1 cellular context compared by ENCODE assay signal in the genomic region with DNA sequence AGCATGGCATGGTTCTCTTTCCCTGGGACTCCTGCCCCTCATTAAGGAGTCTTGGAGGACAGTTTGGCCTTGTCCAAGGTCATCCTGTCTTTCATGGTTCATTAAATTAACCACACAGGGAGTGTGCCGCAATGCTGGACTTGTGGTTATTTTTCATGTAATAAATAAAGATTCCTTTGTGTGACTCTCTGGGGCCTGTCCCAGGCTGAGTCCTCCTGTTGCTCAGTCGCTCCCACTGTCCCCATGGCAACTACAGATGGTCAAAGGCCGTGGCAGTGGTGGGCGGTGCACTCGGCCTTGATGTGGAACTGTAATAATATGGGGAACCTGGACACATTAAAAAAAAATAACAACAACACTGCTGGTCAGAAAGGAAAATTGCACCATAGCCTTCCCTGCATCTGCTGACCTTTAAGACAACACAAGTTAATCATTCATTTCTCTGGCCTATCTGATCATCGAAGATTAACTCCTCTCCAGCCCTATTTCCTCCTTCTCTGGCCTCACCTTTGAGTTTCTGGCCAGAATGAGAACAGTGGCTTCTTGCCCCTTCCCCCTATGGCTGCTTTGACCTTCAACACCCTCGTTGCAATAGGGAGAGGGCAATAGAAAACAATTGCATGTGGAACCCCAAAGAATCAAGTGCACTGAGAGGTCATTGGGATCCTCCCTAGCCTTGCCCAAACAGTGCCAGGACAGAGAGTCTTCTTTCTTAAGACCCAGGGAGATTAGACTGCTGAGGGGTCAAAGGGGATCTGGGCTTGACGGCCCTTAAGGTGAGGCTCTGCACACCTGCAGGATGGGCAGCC.
TF ChIP-seq lines count a peak whose summit lies in the region.

No MANE protein-coding gene starts in this region.

TF ChIP-seq in HepG2, 621 proteins besides CTCF, POLR2A, EP300 and RAD21 (continued from another document and continues in another):
- TF ChIP-seq TRAFD1 (CRISPR knock-in tag; IDR thresholded peaks at IDR 0.05; ENCODE audit: borderline replicate concordance): no peak
- peak; percentile 95 for TF ChIP-seq RBM22 (optimal IDR thresholded peaks at IDR 0.05; ENCODE audit: low read length)
- TF ChIP-seq, protein P1, sequence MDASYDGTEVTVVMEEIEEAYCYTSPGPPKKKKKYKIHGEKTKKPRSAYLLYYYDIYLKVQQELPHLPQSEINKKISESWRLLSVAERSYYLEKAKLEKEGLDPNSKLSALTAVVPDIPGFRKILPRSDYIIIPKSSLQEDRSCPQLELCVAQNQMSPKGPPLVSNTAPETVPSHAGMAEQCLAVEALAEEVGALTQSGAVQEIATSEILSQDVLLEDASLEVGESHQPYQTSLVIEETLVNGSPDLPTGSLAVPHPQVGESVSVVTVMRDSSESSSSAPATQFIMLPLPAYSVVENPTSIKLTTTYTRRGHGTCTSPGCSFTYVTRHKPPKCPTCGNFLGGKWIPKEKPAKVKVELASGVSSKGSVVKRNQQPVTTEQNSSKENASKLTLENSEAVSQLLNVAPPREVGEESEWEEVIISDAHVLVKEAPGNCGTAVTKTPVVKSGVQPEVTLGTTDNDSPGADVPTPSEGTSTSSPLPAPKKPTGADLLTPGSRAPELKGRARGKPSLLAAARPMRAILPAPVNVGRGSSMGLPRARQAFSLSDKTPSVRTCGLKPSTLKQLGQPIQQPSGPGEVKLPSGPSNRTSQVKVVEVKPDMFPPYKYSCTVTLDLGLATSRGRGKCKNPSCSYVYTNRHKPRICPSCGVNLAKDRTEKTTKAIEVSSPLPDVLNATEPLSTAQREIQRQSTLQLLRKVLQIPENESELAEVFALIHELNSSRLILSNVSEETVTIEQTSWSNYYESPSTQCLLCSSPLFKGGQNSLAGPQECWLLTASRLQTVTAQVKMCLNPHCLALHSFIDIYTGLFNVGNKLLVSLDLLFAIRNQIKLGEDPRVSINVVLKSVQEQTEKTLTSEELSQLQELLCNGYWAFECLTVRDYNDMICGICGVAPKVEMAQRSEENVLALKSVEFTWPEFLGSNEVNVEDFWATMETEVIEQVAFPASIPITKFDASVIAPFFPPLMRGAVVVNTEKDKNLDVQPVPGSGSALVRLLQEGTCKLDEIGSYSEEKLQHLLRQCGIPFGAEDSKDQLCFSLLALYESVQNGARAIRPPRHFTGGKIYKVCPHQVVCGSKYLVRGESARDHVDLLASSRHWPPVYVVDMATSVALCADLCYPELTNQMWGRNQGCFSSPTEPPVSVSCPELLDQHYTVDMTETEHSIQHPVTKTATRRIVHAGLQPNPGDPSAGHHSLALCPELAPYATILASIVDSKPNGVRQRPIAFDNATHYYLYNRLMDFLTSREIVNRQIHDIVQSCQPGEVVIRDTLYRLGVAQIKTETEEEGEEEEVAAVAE (CRISPR knock-in tag; IDR thresholded peaks at IDR 0.05; ENCODE audit: borderline replicate concordance): 0 out of 2 replicates have a peak, but pooled peaks have one; percentile 67
- TF ChIP-seq, protein P2, sequence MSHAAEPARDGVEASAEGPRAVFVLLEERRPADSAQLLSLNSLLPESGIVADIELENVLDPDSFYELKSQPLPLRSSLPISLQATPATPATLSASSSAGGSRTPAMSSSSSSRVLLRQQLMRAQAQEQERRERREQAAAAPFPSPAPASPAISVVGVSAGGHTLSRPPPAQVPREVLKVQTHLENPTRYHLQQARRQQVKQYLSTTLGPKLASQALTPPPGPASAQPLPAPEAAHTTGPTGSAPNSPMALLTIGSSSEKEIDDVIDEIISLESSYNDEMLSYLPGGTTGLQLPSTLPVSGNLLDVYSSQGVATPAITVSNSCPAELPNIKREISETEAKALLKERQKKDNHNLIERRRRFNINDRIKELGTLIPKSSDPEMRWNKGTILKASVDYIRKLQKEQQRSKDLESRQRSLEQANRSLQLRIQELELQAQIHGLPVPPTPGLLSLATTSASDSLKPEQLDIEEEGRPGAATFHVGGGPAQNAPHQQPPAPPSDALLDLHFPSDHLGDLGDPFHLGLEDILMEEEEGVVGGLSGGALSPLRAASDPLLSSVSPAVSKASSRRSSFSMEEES (CRISPR knock-in tag; IDR thresholded peaks at IDR 0.05): peak; percentile 78
- peak; percentile 76; the same call in 1 of the 2 replicates for TF ChIP-seq CREM (IDR thresholded peaks at IDR 0.05)
- no peak for TF ChIP-seq CREM (CRISPR knock-in tag; IDR thresholded peaks at IDR 0.05)
- peak; percentile 73 for TF ChIP-seq MED1 (CRISPR knock-in tag; IDR thresholded peaks at IDR 0.05)
- peak; percentile 57; the same call in 1 of the 2 replicates for TF ChIP-seq DPF2 (CRISPR knock-in tag; IDR thresholded peaks at IDR 0.05; ENCODE audit: borderline replicate concordance, low read depth)
- peak; percentile 93 for TF ChIP-seq GATAD2A (CRISPR knock-in tag; IDR thresholded peaks at IDR 0.05)
- no peak for TF ChIP-seq ZNF550 (CRISPR knock-in tag; IDR thresholded peaks at IDR 0.05; ENCODE audit: borderline replicate concordance)
- 0 out of 2 replicates have a peak, but pooled peaks have one; percentile 49 for TF ChIP-seq IRF2 (CRISPR knock-in tag; IDR thresholded peaks at IDR 0.05)
- TF ChIP-seq, protein P3, sequence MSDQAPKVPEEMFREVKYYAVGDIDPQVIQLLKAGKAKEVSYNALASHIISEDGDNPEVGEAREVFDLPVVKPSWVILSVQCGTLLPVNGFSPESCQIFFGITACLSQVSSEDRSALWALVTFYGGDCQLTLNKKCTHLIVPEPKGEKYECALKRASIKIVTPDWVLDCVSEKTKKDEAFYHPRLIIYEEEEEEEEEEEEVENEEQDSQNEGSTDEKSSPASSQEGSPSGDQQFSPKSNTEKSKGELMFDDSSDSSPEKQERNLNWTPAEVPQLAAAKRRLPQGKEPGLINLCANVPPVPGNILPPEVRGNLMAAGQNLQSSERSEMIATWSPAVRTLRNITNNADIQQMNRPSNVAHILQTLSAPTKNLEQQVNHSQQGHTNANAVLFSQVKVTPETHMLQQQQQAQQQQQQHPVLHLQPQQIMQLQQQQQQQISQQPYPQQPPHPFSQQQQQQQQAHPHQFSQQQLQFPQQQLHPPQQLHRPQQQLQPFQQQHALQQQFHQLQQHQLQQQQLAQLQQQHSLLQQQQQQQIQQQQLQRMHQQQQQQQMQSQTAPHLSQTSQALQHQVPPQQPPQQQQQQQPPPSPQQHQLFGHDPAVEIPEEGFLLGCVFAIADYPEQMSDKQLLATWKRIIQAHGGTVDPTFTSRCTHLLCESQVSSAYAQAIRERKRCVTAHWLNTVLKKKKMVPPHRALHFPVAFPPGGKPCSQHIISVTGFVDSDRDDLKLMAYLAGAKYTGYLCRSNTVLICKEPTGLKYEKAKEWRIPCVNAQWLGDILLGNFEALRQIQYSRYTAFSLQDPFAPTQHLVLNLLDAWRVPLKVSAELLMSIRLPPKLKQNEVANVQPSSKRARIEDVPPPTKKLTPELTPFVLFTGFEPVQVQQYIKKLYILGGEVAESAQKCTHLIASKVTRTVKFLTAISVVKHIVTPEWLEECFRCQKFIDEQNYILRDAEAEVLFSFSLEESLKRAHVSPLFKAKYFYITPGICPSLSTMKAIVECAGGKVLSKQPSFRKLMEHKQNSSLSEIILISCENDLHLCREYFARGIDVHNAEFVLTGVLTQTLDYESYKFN (CRISPR knock-in tag; conservative IDR thresholded peaks at IDR 0.05): peak; percentile 90
- peak; percentile 63; the same call in 1 of the 2 replicates for TF ChIP-seq RXRA (CRISPR knock-in tag; IDR thresholded peaks at IDR 0.05)
- peak; percentile 73 for TF ChIP-seq ZBTB25 (CRISPR knock-in tag; IDR thresholded peaks at IDR 0.05)
- TF ChIP-seq GTF3A (CRISPR knock-in tag; conservative IDR thresholded peaks at IDR 0.05): no peak
- TF ChIP-seq, protein P4, sequence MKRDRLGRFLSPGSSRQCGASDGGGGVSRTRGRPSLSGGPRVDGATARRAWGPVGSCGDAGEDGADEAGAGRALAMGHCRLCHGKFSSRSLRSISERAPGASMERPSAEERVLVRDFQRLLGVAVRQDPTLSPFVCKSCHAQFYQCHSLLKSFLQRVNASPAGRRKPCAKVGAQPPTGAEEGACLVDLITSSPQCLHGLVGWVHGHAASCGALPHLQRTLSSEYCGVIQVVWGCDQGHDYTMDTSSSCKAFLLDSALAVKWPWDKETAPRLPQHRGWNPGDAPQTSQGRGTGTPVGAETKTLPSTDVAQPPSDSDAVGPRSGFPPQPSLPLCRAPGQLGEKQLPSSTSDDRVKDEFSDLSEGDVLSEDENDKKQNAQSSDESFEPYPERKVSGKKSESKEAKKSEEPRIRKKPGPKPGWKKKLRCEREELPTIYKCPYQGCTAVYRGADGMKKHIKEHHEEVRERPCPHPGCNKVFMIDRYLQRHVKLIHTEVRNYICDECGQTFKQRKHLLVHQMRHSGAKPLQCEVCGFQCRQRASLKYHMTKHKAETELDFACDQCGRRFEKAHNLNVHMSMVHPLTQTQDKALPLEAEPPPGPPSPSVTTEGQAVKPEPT (CRISPR knock-in tag; IDR thresholded peaks at IDR 0.05; ENCODE audit: low read depth): peak; percentile 15; the same call in 1 of the 2 replicates
- no peak for TF ChIP-seq IRX3 (CRISPR knock-in tag; IDR thresholded peaks at IDR 0.05; ENCODE audit: borderline replicate concordance, low read depth)
- TF ChIP-seq ZNF784 (CRISPR knock-in tag; IDR thresholded peaks at IDR 0.05; ENCODE audit: borderline replicate concordance): no peak
- TF ChIP-seq, protein P5, sequence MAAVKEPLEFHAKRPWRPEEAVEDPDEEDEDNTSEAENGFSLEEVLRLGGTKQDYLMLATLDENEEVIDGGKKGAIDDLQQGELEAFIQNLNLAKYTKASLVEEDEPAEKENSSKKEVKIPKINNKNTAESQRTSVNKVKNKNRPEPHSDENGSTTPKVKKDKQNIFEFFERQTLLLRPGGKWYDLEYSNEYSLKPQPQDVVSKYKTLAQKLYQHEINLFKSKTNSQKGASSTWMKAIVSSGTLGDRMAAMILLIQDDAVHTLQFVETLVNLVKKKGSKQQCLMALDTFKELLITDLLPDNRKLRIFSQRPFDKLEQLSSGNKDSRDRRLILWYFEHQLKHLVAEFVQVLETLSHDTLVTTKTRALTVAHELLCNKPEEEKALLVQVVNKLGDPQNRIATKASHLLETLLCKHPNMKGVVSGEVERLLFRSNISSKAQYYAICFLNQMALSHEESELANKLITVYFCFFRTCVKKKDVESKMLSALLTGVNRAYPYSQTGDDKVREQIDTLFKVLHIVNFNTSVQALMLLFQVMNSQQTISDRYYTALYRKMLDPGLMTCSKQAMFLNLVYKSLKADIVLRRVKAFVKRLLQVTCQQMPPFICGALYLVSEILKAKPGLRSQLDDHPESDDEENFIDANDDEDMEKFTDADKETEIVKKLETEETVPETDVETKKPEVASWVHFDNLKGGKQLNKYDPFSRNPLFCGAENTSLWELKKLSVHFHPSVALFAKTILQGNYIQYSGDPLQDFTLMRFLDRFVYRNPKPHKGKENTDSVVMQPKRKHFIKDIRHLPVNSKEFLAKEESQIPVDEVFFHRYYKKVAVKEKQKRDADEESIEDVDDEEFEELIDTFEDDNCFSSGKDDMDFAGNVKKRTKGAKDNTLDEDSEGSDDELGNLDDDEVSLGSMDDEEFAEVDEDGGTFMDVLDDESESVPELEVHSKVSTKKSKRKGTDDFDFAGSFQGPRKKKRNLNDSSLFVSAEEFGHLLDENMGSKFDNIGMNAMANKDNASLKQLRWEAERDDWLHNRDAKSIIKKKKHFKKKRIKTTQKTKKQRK (IDR thresholded peaks at IDR 0.05; ENCODE audit: low read length): no peak
- TF ChIP-seq ZNF510 (CRISPR knock-in tag; IDR thresholded peaks at IDR 0.05; ENCODE audit: low read depth): no peak
- no peak for TF ChIP-seq MEIS1 (CRISPR knock-in tag; IDR thresholded peaks at IDR 0.05; ENCODE audit: borderline replicate concordance)
- TF ChIP-seq MAF1 (CRISPR knock-in tag; IDR thresholded peaks at IDR 0.05; ENCODE audit: borderline replicate concordance): no peak
- TF ChIP-seq PBX3 (CRISPR knock-in tag; IDR thresholded peaks at IDR 0.05; ENCODE audit: borderline replicate concordance): no peak
